In genomic region chr1:112882271-112882744, GRCh38 we compare ENCODE assay signal across 11 cellular contexts.
DNase-seq lines count a peak whose midpoint lies in the region; ATAC-seq, FAIRE-seq and TF ChIP-seq lines count a peak whose summit lies in the region.
"Had no signal": no experiment of that assay in that cellular context is flagged by ENCODE, and none has a peak within 500 bp of the region (broad histone marks: within the 10 kb centered on the region; RNA-seq: fewer than 3 reads in every experiment).

No MANE protein-coding gene starts in this region.

- no CpG with 5 or more reads among the region's 4 CpGs for WGBS in H9 (ENCODE audit: extremely low coverage, insufficient read length, low lambda C conversion rate)

- no peak overlapping the region for H4K91ac ChIP-seq in H9 (ENCODE audit: insufficient read length, low read depth, low read length)

- no peaks in the 10 kb centered on the region for H3K27me3 ChIP-seq in H9 (ENCODE audit: insufficient read depth, low read length)
- H3K27me3 ChIP-seq in SJCRH30: no peaks in the 10 kb centered on the region
- H3K27me3 ChIP-seq in tibial artery: no peaks in the 10 kb centered on the region

- H3K23me2 ChIP-seq in H9 (ENCODE audit: insufficient read length, low read depth, low read length, poor library complexity, severe bottlenecking): no peaks in the 10 kb centered on the region

- H3K4ac ChIP-seq in H9 (ENCODE audit: low read depth, low read length): no peak overlapping the region

- no peak for FAIRE-seq in frontal cortex (lab: Jason Lieb, UNC)
- FAIRE-seq: TTC549 had no signal

- DNase-seq in H9: no peak
- DNase-seq in SJCRH30: peak; percentile 90 to 94
- peak; percentile 58 for DNase-seq in islet precursor cell
- no peak for DNase-seq in sciatic nerve (ENCODE audit: low spot score)
- no peak for DNase-seq in tibial artery
- no peak for DNase-seq in frontal cortex (ENCODE audit: low spot score in 2 of 2)
- DNase-seq in naive thymus-derived CD8-positive, alpha-beta T cell: no peak
- DNase-seq: activated T-cell treated with anti-CD3 and anti-CD28 coated beads, Interleukin-2, amount 50 U/mL, for 4 hours; DMS153 had no signal

- H3K18ac ChIP-seq in H9 (ENCODE audit: insufficient read length, low read depth, low read length): no peak overlapping the region

- H3K36me3 Mint-ChIP-seq in H9 (ENCODE audit: insufficient read depth in 1 of 3, low read depth in 3 of 3): no peaks in the 10 kb centered on the region; a peak in 1 of 7 replicates
- H3K36me3 Mint-ChIP-seq in naive thymus-derived CD8-positive, alpha-beta T cell: no peaks in the 10 kb centered on the region

- H3K4me2 ChIP-seq in H9 (ENCODE audit: insufficient read depth, insufficient read length, low read length): no peak overlapping the region

- H3K14ac ChIP-seq in H9 (ENCODE audit: insufficient read depth, low read length): no peak overlapping the region

- H3K4me3 Mint-ChIP-seq in H9: no peak overlapping the region
- H3K4me3 Mint-ChIP-seq in naive thymus-derived CD8-positive, alpha-beta T cell: no peak overlapping the region
- H3K4me3 Mint-ChIP-seq: activated T-cell treated with anti-CD3 and anti-CD28 coated beads, Interleukin-2, amount 50 U/mL, for 4 hours had no signal

- H3K56ac ChIP-seq in H9 (ENCODE audit: insufficient read length, low read depth, low read length): no peak overlapping the region

- no peak overlapping the region for H2BK120ac ChIP-seq in H9 (ENCODE audit: low read depth, low read length, poor library complexity, severe bottlenecking)

- H3K4me3 ChIP-seq in SJCRH30 (peak overlapping the region; percentile 50), tibial artery (no peak overlapping the region)

- H3K27ac ChIP-seq in H9 (ENCODE audit: insufficient read length, low read depth, low read length) (no peak overlapping the region), SJCRH30 (peak overlapping the region; percentile 81), tibial artery (no peak overlapping the region)

- H3K27ac Mint-ChIP-seq in H9: peak overlapping the region in 1 of 3 experiments; percentile 73; a peak in 4 of 7 replicates
- no peak overlapping the region for H3K27ac Mint-ChIP-seq in naive thymus-derived CD8-positive, alpha-beta T cell

- H2AK5ac ChIP-seq in H9 (ENCODE audit: insufficient read length, low read length): no peak overlapping the region

- POLR2A ChIA-PET in naive thymus-derived CD8-positive, alpha-beta T cell (lab: Charles Lee): no interaction called here

- H3K79me1 ChIP-seq in H9 (ENCODE audit: insufficient read depth, low read depth, low read length, poor library complexity, severe bottlenecking): no peaks in the 10 kb centered on the region

- H3K27me3 Mint-ChIP-seq in H9 (ENCODE audit: low read depth): no peaks in the 10 kb centered on the region
- H3K27me3 Mint-ChIP-seq in naive thymus-derived CD8-positive, alpha-beta T cell: peaks cover 0 to 3% (median 0%) of the 10 kb centered on the region in 5 donors

- H3K4me1 ChIP-seq in H9 (ENCODE audit: insufficient read depth, low read length) (no peaks in the 10 kb centered on the region; the same call in 1 of the 2 replicates), SJCRH30 (peaks cover 19% of the 10 kb centered on the region), tibial artery (no peaks in the 10 kb centered on the region)

- no peak overlapping the region for H4K8ac ChIP-seq in H9 (replicated peaks; ENCODE audit: insufficient read length, low read depth, low read length)

- H4K20me1 ChIP-seq in H9 (ENCODE audit: control insufficient read depth, insufficient read depth, insufficient read length): no peaks in the 10 kb centered on the region

- no peak overlapping the region for H4K5ac ChIP-seq in H9 (ENCODE audit: insufficient read length, low read depth, low read length)

- peaks cover 38 to 44% of the 10 kb centered on the region in 2 experiments for H3K4me1 Mint-ChIP-seq in H9
- H3K4me1 Mint-ChIP-seq in naive thymus-derived CD8-positive, alpha-beta T cell: peaks cover 0 to 8% (median 0%) of the 10 kb centered on the region in 4 donors

- ATAC-seq in sciatic nerve: peak; percentile 49
- no peak for ATAC-seq in HG03442 (IDR thresholded peaks at IDR 0.05; ENCODE audit: unreplicated experiment)
- no peak for ATAC-seq in naive thymus-derived CD8-positive, alpha-beta T cell
- ATAC-seq: activated T-cell treated with anti-CD3 and anti-CD28 coated beads, Interleukin-2, amount 50 U/mL, for 4 hours had no signal

- no peak overlapping the region for H2BK5ac ChIP-seq in H9 (ENCODE audit: insufficient read length, low read length)

- H3K36me3 ChIP-seq in SJCRH30 (no peaks in the 10 kb centered on the region), tibial artery (no peaks in the 10 kb centered on the region)

- TF ChIP-seq CTCF in H9 (conservative IDR thresholded peaks at IDR 0.05) (no peak), tibial artery (IDR thresholded peaks at IDR 0.05) (no peak)

- no peak overlapping the region for H2BK12ac ChIP-seq in H9 (ENCODE audit: insufficient read length, low read depth, low read length)

- H2AFZ ChIP-seq in H9 (ENCODE audit: low read length): no peak overlapping the region

- no peak overlapping the region for H2BK15ac ChIP-seq in H9 (ENCODE audit: low read depth, low read length)

- H3T11ph ChIP-seq in H9 (ENCODE audit: low read length): no peak overlapping the region

- H3K9me3 Mint-ChIP-seq in H9: no peaks in the 10 kb centered on the region
- no peaks in the 10 kb centered on the region for H3K9me3 Mint-ChIP-seq in naive thymus-derived CD8-positive, alpha-beta T cell
- H3K9me3 Mint-ChIP-seq: activated T-cell treated with anti-CD3 and anti-CD28 coated beads, Interleukin-2, amount 50 U/mL, for 4 hours had no signal

- H3K9me3 ChIP-seq in H9 (ENCODE audit: control insufficient read depth, low read depth, low read length) (no peaks in the 10 kb centered on the region), SJCRH30 (replicated peaks) (no peaks in the 10 kb centered on the region), tibial artery (no peaks in the 10 kb centered on the region)

- H2BK20ac ChIP-seq in H9 (ENCODE audit: low read depth, low read length, poor library complexity, severe bottlenecking): peak overlapping the region; percentile 29

- no peak overlapping the region for H3K9ac ChIP-seq in H9 (ENCODE audit: extremely low read depth, insufficient read length, low read length)

- no peaks in the 10 kb centered on the region for H3K79me2 ChIP-seq in H9 (ENCODE audit: insufficient read depth, low read length)

- intact Hi-C loops in sciatic nerve (cut with DNase I): loop anchor here (10.0 kb wide), 1 partner anchor 162 kb away; no protein-coding TSS in a partner anchor
- intact Hi-C loops in tibial artery (cut with DNase I; ENCODE audit: low total_unique reads): no loop called here

- H3K23ac ChIP-seq in H9 (ENCODE audit: insufficient read length, low read depth, low read length): no peak overlapping the region

Comparison
In these comparisons a context has a peak if more than half of its experiments do, and no peak if none do; other contexts are left out.
1. DNase-seq: peak in SJCRH30 (2 of 2) and islet precursor cell (single experiment); none in H9 (single experiment), sciatic nerve (single experiment), tibial artery (0 of 2), frontal cortex (0 of 2) and naive thymus-derived CD8-positive, alpha-beta T cell (0 of 10).